8 cellular contexts compared by ENCODE assay signal in genomic region chr10:126504051-126504760, GRCh38.
DNase-seq lines count a peak whose midpoint lies in the region; ATAC-seq, FAIRE-seq and TF ChIP-seq lines count a peak whose summit lies in the region.

No MANE protein-coding gene starts in this region.

- H3K27ac ChIP-seq in astrocyte (ENCODE audit: low read depth, low read length), result no peak overlapping the region
- H3K27ac ChIP-seq in right cardiac atrium (ENCODE audit: low read length), result no peak overlapping the region
- H3K27ac ChIP-seq in gastrocnemius medialis, result no peak overlapping the region

- intact Hi-C loops in right cardiac atrium (cut with DNase I), result loop anchor here (1.0 to 10.0 kb wide), 4 partner anchors 521 to 529 kb away; no protein-coding TSS in a partner anchor
- intact Hi-C loops in gastrocnemius medialis (cut with DNase I; ENCODE audit: low total_unique reads), result loop anchor here (10.0 kb wide), 1 partner anchor 519 kb away; no protein-coding TSS in a partner anchor

- DNase-seq in AG09309 (ENCODE audit: low read depth), result peak; percentile 27
- DNase-seq in MV-4-11 (lab: John Stamatoyannopoulos, UW), result peak; percentile 5
- peak; percentile 36 for DNase-seq in astrocyte (ENCODE audit: low read depth)
- DNase-seq in right cardiac atrium, result peak; percentile 30 to 50 (median 46)
- DNase-seq in gastrocnemius medialis, result no peak

- no peaks in the 10 kb centered on the region for H3K79me2 ChIP-seq in astrocyte (ENCODE audit: insufficient read depth, low read length)

- H3K4me1 ChIP-seq in astrocyte (ENCODE audit: insufficient read depth, low read length) (peaks cover 15% of the 10 kb centered on the region), right cardiac atrium (ENCODE audit: control insufficient read depth, insufficient read depth, low read length) (no peaks in the 10 kb centered on the region), gastrocnemius medialis (no peaks in the 10 kb centered on the region)

- H3K9me3 ChIP-seq in astrocyte (ENCODE audit: insufficient read depth, low read depth, low read length), result no peaks in the 10 kb centered on the region
- H3K9me3 ChIP-seq in right cardiac atrium (ENCODE audit: control insufficient read depth, low read length), result no peaks in the 10 kb centered on the region
- no peaks in the 10 kb centered on the region for H3K9me3 ChIP-seq in gastrocnemius medialis

- H3K4me1 Mint-ChIP-seq in astrocyte (ENCODE audit: low read depth, unreplicated experiment), result peaks cover 24% of the 10 kb centered on the region

- H3K9ac ChIP-seq in astrocyte (ENCODE audit: low read length), result no peak overlapping the region

- in situ Hi-C loops in gastrocnemius medialis (cut with MboI; ENCODE audit: low sequenced_read_pairs in 4 of 4), result loop anchor here in 3 of 4 donors (10.0 to 25.0 kb wide), 2 partner anchors 517 to 519 kb away; no protein-coding TSS in a partner anchor

- H3K9me3 Mint-ChIP-seq in astrocyte (ENCODE audit: unreplicated experiment), result no peaks in the 10 kb centered on the region

- ATAC-seq in right cardiac atrium, result peak; percentile 69 to 79
- no peak for ATAC-seq in gastrocnemius medialis
- no peak for ATAC-seq in GM19035 (IDR thresholded peaks at IDR 0.05; ENCODE audit: unreplicated experiment)
- ATAC-seq in GM21381 (IDR thresholded peaks at IDR 0.05; ENCODE audit: unreplicated experiment), result no peak

- TF ChIP-seq POLR2A in gastrocnemius medialis (IDR thresholded peaks at IDR 0.05), result no peak

- WGBS in right cardiac atrium, result 55% methylated on average over 23 of the region's 23 CpGs

- no peaks in the 10 kb centered on the region for H3K27me3 Mint-ChIP-seq in astrocyte (ENCODE audit: low read depth, unreplicated experiment)

- H3K36me3 Mint-ChIP-seq in astrocyte (ENCODE audit: low read depth, unreplicated experiment), result no peaks in the 10 kb centered on the region

- peak overlapping the region; percentile 3 for H2AFZ ChIP-seq in astrocyte (ENCODE audit: low read depth, low read length)

- no peak overlapping the region for H3K27ac Mint-ChIP-seq in astrocyte (ENCODE audit: unreplicated experiment)

- H3K4me3 Mint-ChIP-seq in astrocyte (ENCODE audit: unreplicated experiment), result no peak overlapping the region

- H3K4me2 ChIP-seq in astrocyte (ENCODE audit: low read length), result no peak overlapping the region

- no peaks in the 10 kb centered on the region for H4K20me1 ChIP-seq in astrocyte (ENCODE audit: insufficient read depth, low read length)

- TF ChIP-seq CTCF in AG09309 (IDR thresholded peaks at IDR 0.05; ENCODE audit: control insufficient read depth, insufficient read depth, low read depth, low read length, missing control alignments) (peak; percentile 81), GM12873 (IDR thresholded peaks at IDR 0.05; ENCODE audit: insufficient read depth, low read depth, low read length, missing control alignments) (peak; percentile 59), astrocyte (IDR thresholded peaks at IDR 0.05; ENCODE audit: insufficient read depth, low read depth, low read length) (peak; percentile 78), gastrocnemius medialis (IDR thresholded peaks at IDR 0.05 in 4 of 5, conservative IDR thresholded peaks at IDR 0.05 in 1 of 5) (peak in 4 of 5 experiments; percentile 4 to 42 (median 35))

- FAIRE-seq in astrocyte (lab: Jason Lieb, UNC), result peak; percentile 90

- H3K36me3 ChIP-seq in astrocyte (ENCODE audit: insufficient read depth, low read length) (no peaks in the 10 kb centered on the region), gastrocnemius medialis (no peaks in the 10 kb centered on the region)

- H3K27me3 ChIP-seq in astrocyte (ENCODE audit: insufficient read depth, low read length) (no peaks in the 10 kb centered on the region), right cardiac atrium (ENCODE audit: control insufficient read depth, insufficient read depth) (no peaks in the 10 kb centered on the region), gastrocnemius medialis (no peaks in the 10 kb centered on the region)

- H3K4me3 ChIP-seq in AG09309 (ENCODE audit: control insufficient read depth, low read depth, low read length) (no peak overlapping the region), astrocyte (ENCODE audit: insufficient read depth, low read depth, low read length) (no peak overlapping the region), right cardiac atrium (ENCODE audit: low read length) (no peak overlapping the region), gastrocnemius medialis (no peak overlapping the region)

Comparison
In these comparisons a context has a peak if more than half of its experiments do, and no peak if none do; other contexts are left out.
1. DNase-seq: peak in AG09309 (single experiment), MV-4-11 (single experiment), astrocyte (single experiment) and right cardiac atrium (3 of 3); none in gastrocnemius medialis (0 of 2).
2. ATAC-seq: peak in right cardiac atrium (2 of 2); none in gastrocnemius medialis (0 of 2), GM19035 (single experiment) and GM21381 (single experiment).
3. Peak in every context shown above with its lines, with median percentiles within 50 percentile points of each other: CTCF ChIP-seq.